In genomic region chr1:22747021-22747734, GRCh38 we compare ENCODE assay signal across 15 cellular contexts. TPM values are rescaled to one million over a fixed set of nuclear protein-coding genes. Genes with fewer than 3 reads are reported as not detected.
DNase-seq lines count a peak whose midpoint lies in the region; ATAC-seq, FAIRE-seq and TF ChIP-seq lines count a peak whose summit lies in the region.
"Had no signal": no experiment of that assay in that cellular context is flagged by ENCODE, and none has a peak within 500 bp of the region (broad histone marks: within the 10 kb centered on the region; RNA-seq: fewer than 3 reads in every experiment).

No MANE protein-coding gene starts in this region.

- no peak for FAIRE-seq in small intestine (lab: Jason Lieb, UNC)
- FAIRE-seq: D721Med, endometrium, TTC549 had no signal

- H3K4me1 ChIP-seq in small intestine (ENCODE audit: control insufficient read depth in 2 of 2, insufficient read depth in 1 of 2, low read depth in 1 of 2, low read length in 1 of 2) (peaks cover 0 to 9% of the 10 kb centered on the region in 2 donors), GM23338 (ENCODE audit: insufficient read depth) (no peaks in the 10 kb centered on the region)

- no peaks in the 10 kb centered on the region for H3K79me2 ChIP-seq in GM23338 (replicated peaks; ENCODE audit: insufficient read depth)

- no peaks in the 10 kb centered on the region for H3K9me3 ChIP-seq in small intestine (ENCODE audit: control insufficient read depth, low read depth)
- H3K9me3 ChIP-seq: adrenal gland had no signal

- H3K36me3 Mint-ChIP-seq in GM23338 (ENCODE audit: low read depth) = no peaks in the 10 kb centered on the region

- DNase-seq in EH (ENCODE audit: low read depth) (peak; percentile 81), NCI-H226 (peak; percentile 81), cardiac fibroblast (ENCODE audit: low read depth in 2 of 2) (peak; percentile 32 to 69), myocyte (ENCODE audit: low read depth) (peak; percentile 79), small intestine (no peak), GM23338 (ENCODE audit: low spot score) (no peak), DMS153 treated with DMSO at 0.1 percent for 48 hours (lab: John Stamatoyannopoulos, UW; ENCODE audit: unreplicated experiment) (no peak)
- DNase-seq: activated CD8-positive, alpha-beta memory T cell treated with anti-CD3 and anti-CD28 coated beads, Interleukin-2, amount 50 U/mL, for 4 hours; occipital lobe; stimulated activated CD4-positive, alpha-beta T cell treated with anti-CD3 and anti-CD28 coated beads, Interleukin-4, amount 100 ng/mL, for 24 hours had no signal

- H3K36me3 ChIP-seq in small intestine (ENCODE audit: control insufficient read depth in 2 of 2, insufficient read depth in 2 of 2, low read length in 2 of 2) (no peaks in the 10 kb centered on the region), GM23338 (ENCODE audit: insufficient read depth) (no peaks in the 10 kb centered on the region)
- H3K36me3 ChIP-seq: adrenal gland had no signal

- peaks cover 3% of the 10 kb centered on the region for H3K27me3 Mint-ChIP-seq in GM23338 (ENCODE audit: insufficient read depth, low read depth, poor library complexity)

- H3K4me3 Mint-ChIP-seq in GM23338 = no peak overlapping the region

- H3K4me1 Mint-ChIP-seq in GM23338 = peaks cover 4% of the 10 kb centered on the region; the same call in 1 of the 3 replicates

- no peaks in the 10 kb centered on the region for H3K9me2 ChIP-seq in GM23338 (ENCODE audit: insufficient read depth)

- no peak overlapping the region for H3K4me2 ChIP-seq in GM23338

- H3K27ac ChIP-seq in small intestine (ENCODE audit: low read depth in 1 of 2, low read length in 1 of 2) (no peak overlapping the region), GM23338 (ENCODE audit: low read depth) (no peak overlapping the region)
- H3K27ac ChIP-seq: adrenal gland had no signal

- 50 to 65% (median 63%) methylated on average over 12 of the region's 12 CpGs for WGBS in small intestine, 3 donors

- no peaks in the 10 kb centered on the region for H3K9me3 Mint-ChIP-seq in GM23338

- no peak for TF ChIP-seq CTCF in cardiac fibroblast (IDR thresholded peaks at IDR 0.05; ENCODE audit: low read depth, low read length)
- no peak for TF ChIP-seq CTCF in GM23338 (conservative IDR thresholded peaks at IDR 0.05; ENCODE audit: low read depth in 2 of 2)

- H3K4me3 ChIP-seq in cardiac fibroblast (replicated peaks in 1 of 2; ENCODE audit: low read depth in 2 of 2, low read length in 2 of 2) = no peak overlapping the region
- H3K4me3 ChIP-seq in small intestine (ENCODE audit: low read depth in 1 of 2, low read length in 2 of 2) = no peak overlapping the region
- H3K4me3 ChIP-seq in GM23338 = no peak overlapping the region
- H3K4me3 ChIP-seq: adrenal gland had no signal

- no peak overlapping the region for H2AFZ ChIP-seq in GM23338

- H3K27ac Mint-ChIP-seq in GM23338 = no peak overlapping the region

- ATAC-seq in GM19023 (IDR thresholded peaks at IDR 0.05; ENCODE audit: unreplicated experiment) = no peak
- ATAC-seq in GM23338 = no peak

- no peaks in the 10 kb centered on the region; the same call in 1 of the 2 replicates for H4K20me1 ChIP-seq in GM23338 (replicated peaks; ENCODE audit: insufficient read depth)

- H3F3A ChIP-seq in GM23338 (replicated peaks; ENCODE audit: low read depth) = no peaks in the 10 kb centered on the region

- H3K27me3 ChIP-seq in small intestine (ENCODE audit: control insufficient read depth in 2 of 2, insufficient read depth in 2 of 2, low read length in 2 of 2) = no peaks in the 10 kb centered on the region
- no peaks in the 10 kb centered on the region for H3K27me3 ChIP-seq in GM23338 (ENCODE audit: insufficient read depth)
- H3K27me3 ChIP-seq: adrenal gland had no signal

TF ChIP-seq in GM23338, 12 proteins besides CTCF, POLR2A, EP300 and RAD21:
- TF ChIP-seq, protein P1, sequence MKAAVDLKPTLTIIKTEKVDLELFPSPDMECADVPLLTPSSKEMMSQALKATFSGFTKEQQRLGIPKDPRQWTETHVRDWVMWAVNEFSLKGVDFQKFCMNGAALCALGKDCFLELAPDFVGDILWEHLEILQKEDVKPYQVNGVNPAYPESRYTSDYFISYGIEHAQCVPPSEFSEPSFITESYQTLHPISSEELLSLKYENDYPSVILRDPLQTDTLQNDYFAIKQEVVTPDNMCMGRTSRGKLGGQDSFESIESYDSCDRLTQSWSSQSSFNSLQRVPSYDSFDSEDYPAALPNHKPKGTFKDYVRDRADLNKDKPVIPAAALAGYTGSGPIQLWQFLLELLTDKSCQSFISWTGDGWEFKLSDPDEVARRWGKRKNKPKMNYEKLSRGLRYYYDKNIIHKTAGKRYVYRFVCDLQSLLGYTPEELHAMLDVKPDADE (IDR thresholded peaks at IDR 0.05) = no peak
- TF ChIP-seq EZH2 (IDR thresholded peaks at IDR 0.05; ENCODE audit: low read depth, unreplicated experiment) = no peak
- TF ChIP-seq ZNF331 (CRISPR knock-in tag; IDR thresholded peaks at IDR 0.05; ENCODE audit: low read depth) = no peak
- TF ChIP-seq ZNF114 (CRISPR knock-in tag; IDR thresholded peaks at IDR 0.05) = no peak
- TF ChIP-seq, protein P2, sequence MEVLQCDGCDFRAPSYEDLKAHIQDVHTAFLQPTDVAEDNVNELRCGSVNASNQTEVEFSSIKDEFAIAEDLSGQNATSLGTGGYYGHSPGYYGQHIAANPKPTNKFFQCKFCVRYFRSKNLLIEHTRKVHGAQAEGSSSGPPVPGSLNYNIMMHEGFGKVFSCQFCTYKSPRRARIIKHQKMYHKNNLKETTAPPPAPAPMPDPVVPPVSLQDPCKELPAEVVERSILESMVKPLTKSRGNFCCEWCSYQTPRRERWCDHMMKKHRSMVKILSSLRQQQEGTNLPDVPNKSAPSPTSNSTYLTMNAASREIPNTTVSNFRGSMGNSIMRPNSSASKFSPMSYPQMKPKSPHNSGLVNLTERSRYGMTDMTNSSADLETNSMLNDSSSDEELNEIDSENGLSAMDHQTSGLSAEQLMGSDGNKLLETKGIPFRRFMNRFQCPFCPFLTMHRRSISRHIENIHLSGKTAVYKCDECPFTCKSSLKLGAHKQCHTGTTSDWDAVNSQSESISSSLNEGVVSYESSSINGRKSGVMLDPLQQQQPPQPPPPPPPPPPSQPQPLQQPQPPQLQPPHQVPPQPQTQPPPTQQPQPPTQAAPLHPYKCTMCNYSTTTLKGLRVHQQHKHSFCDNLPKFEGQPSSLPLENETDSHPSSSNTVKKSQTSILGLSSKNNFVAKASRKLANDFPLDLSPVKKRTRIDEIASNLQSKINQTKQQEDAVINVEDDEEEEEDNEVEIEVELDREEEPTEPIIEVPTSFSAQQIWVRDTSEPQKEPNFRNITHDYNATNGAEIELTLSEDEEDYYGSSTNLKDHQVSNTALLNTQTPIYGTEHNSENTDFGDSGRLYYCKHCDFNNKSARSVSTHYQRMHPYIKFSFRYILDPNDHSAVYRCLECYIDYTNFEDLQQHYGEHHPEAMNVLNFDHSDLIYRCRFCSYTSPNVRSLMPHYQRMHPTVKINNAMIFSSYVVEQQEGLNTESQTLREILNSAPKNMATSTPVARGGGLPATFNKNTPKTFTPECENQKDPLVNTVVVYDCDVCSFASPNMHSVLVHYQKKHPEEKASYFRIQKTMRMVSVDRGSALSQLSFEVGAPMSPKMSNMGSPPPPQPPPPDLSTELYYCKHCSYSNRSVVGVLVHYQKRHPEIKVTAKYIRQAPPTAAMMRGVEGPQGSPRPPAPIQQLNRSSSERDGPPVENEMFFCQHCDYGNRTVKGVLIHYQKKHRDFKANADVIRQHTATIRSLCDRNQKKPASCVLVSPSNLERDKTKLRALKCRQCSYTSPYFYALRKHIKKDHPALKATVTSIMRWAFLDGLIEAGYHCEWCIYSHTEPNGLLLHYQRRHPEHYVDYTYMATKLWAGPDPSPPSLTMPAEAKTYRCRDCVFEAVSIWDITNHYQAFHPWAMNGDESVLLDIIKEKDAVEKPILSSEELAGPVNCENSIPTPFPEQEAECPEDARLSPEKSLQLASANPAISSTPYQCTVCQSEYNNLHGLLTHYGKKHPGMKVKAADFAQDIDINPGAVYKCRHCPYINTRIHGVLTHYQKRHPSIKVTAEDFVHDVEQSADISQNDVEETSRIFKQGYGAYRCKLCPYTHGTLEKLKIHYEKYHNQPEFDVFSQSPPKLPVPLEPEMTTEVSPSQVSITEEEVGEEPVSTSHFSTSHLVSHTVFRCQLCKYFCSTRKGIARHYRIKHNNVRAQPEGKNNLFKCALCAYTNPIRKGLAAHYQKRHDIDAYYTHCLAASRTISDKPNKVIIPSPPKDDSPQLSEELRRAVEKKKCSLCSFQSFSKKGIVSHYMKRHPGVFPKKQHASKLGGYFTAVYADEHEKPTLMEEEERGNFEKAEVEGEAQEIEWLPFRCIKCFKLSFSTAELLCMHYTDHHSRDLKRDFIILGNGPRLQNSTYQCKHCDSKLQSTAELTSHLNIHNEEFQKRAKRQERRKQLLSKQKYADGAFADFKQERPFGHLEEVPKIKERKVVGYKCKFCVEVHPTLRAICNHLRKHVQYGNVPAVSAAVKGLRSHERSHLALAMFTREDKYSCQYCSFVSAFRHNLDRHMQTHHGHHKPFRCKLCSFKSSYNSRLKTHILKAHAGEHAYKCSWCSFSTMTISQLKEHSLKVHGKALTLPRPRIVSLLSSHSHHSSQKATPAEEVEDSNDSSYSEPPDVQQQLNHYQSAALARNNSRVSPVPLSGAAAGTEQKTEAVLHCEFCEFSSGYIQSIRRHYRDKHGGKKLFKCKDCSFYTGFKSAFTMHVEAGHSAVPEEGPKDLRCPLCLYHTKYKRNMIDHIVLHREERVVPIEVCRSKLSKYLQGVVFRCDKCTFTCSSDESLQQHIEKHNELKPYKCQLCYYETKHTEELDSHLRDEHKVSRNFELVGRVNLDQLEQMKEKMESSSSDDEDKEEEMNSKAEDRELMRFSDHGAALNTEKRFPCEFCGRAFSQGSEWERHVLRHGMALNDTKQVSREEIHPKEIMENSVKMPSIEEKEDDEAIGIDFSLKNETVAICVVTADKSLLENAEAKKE (CRISPR knock-in tag; IDR thresholded peaks at IDR 0.05) = no peak
- no peak for TF ChIP-seq STAT1 (IDR thresholded peaks at IDR 0.05; ENCODE audit: unreplicated experiment)
- no peak for TF ChIP-seq JUNB (IDR thresholded peaks at IDR 0.05; ENCODE audit: unreplicated experiment)
- no peak for TF ChIP-seq EZH2phosphoT487 (IDR thresholded peaks at IDR 0.05; ENCODE audit: unreplicated experiment)

RNA-seq across cellular contexts. Expression of gene EPHB2, which starts 36.5 kb away (rescaled TPM):
- 4.2 and 9.5 TPM in 2 replicates for total RNA-seq in myocyte
- 7.4 TPM for polyA plus RNA-seq in myocyte (2012)
- polyA plus RNA-seq in small intestine (10 to 100 TPM in 1 of 3 donors, 1 to 10 TPM in 2; 1.1 to 52.5 (median 1.1) TPM), GM23338 (2016; fragmentation: Nextera tagmentation; extraction: Ambion mirVana) (4.1 and 4.5 TPM in 2 replicates)
- 19.2 and 20.1 TPM in 2 replicates for total RNA-seq in GM23338 (2014; rRNA removed; shearing (Covaris generic))

Comparison
In these comparisons a context has a peak if more than half of its experiments do, and no peak if none do; other contexts are left out.
1. DNase-seq: peak in EH (single experiment), NCI-H226 (single experiment), cardiac fibroblast (2 of 2) and myocyte (single experiment); none in small intestine (single experiment), GM23338 (single experiment) and DMS153 treated with DMSO at 0.1 percent for 48 hours (single experiment).